In genomic region chr17:48671697-48672171, GRCh38 we compare ENCODE assay signal across 8 cellular contexts. TPM values are rescaled to one million over a fixed set of nuclear protein-coding genes. Genes with fewer than 3 reads are reported as not detected.
DNase-seq lines count a peak whose midpoint lies in the region; ATAC-seq and TF ChIP-seq lines count a peak whose summit lies in the region.

No MANE protein-coding gene starts in this region.

- H3K9me3 ChIP-seq in RWPE2 (ENCODE audit: severe bottlenecking), result no peaks in the 10 kb centered on the region

- in situ Hi-C loops in Caki2 (cut with HindIII; ENCODE audit: low pct_unique_long_range_greater_than_20kb, low sequenced_read_pairs), result no loop called here

- DNase-seq in Caki2 (ENCODE audit: low read depth) (peak; percentile 69), HuH-7.5 (ENCODE audit: low spot score) (peak; percentile 39), RWPE2 (ENCODE audit: low spot score) (peak; percentile 66), globus pallidus (ENCODE audit: low spot score) (peak; percentile 72), non-pigmented ciliary epithelial cell (ENCODE audit: low read depth) (peak; percentile 26), stromal cell of bone marrow (ENCODE audit: low read depth) (peak; percentile 64)
- peak; percentile 33 to 69 (median 46) for DNase-seq in activated naive CD4-positive, alpha-beta T cell (lab: John Stamatoyannopoulos, UW)

- ATAC-seq in RWPE2 (ENCODE audit: low read depth) (peak; percentile 71), GM21619 (IDR thresholded peaks at IDR 0.05; ENCODE audit: unreplicated experiment) (no peak)

- no peaks in the 10 kb centered on the region for H3K36me3 ChIP-seq in RWPE2 (ENCODE audit: low read depth)

- H3K4me1 ChIP-seq in RWPE2 (ENCODE audit: insufficient read depth, poor library complexity, severe bottlenecking), result no peaks in the 10 kb centered on the region

- H3K27ac ChIP-seq in RWPE2 (ENCODE audit: poor library complexity, severe bottlenecking), result no peak overlapping the region

- peak; percentile 91 for TF ChIP-seq CTCF in RWPE2 (IDR thresholded peaks at IDR 0.05; ENCODE audit: poor library complexity, severe bottlenecking)

- H3K27me3 ChIP-seq in RWPE2 (ENCODE audit: insufficient read depth, poor library complexity, severe bottlenecking), result no peaks in the 10 kb centered on the region

- H3K4me3 ChIP-seq in RWPE2 (ENCODE audit: severe bottlenecking), result no peak overlapping the region

RNA-seq across cellular contexts. Expression of gene HOXB9, which starts 45.6 kb away (rescaled TPM):
- total RNA-seq in Caki2 (2014; rRNA removed; shearing (Covaris generic); ENCODE audit: low replicate concordance), result 0.84 and 2.1 TPM in 2 replicates

RNA-seq across cellular contexts. Expression of gene PRAC1, which starts 50.6 kb away (rescaled TPM):
- total RNA-seq in Caki2 (2014; rRNA removed; shearing (Covaris generic); ENCODE audit: low replicate concordance), result not detected in 2 replicates

RNA-seq across cellular contexts. Expression of gene PRAC2, which starts 51.3 kb away (rescaled TPM):
- not detected in 2 replicates for total RNA-seq in Caki2 (2014; rRNA removed; shearing (Covaris generic); ENCODE audit: low replicate concordance)

RNA-seq across cellular contexts. Expression of gene HOXB8, which starts 56.6 kb away (rescaled TPM):
- total RNA-seq in Caki2 (2014; rRNA removed; shearing (Covaris generic); ENCODE audit: low replicate concordance), result 0.47 TPM in 1 of 2 replicates, not detected in the other

RNA-seq across cellular contexts. Expression of gene HOXB13, which starts 56.8 kb away (rescaled TPM):
- total RNA-seq in Caki2 (2014; rRNA removed; shearing (Covaris generic); ENCODE audit: low replicate concordance), result 6.5 and 6.9 TPM in 2 replicates
